ENCODE assay signal across 9 cellular contexts in genomic region chrX:15738686-15739016, GRCh38. TPM values are rescaled to one million over a fixed set of nuclear protein-coding genes. Genes with fewer than 3 reads are reported as not detected.
DNase-seq lines count a peak whose midpoint lies in the region; ATAC-seq and TF ChIP-seq lines count a peak whose summit lies in the region.
"Had no signal": no experiment of that assay in that cellular context is flagged by ENCODE, and none has a peak within 500 bp of the region (broad histone marks: within the 10 kb centered on the region; RNA-seq: fewer than 3 reads in every experiment).

No MANE protein-coding gene starts in this region.

- H3K4me3 Mint-ChIP-seq in activated naive CD8-positive, alpha-beta T cell treated with anti-CD3 and anti-CD28 coated beads, Interleukin-2, amount 50 U/mL, for 24 hours: peak overlapping the region; percentile 81

- peak; percentile 62 for DNase-seq in activated CD8-positive, alpha-beta memory T cell treated with anti-CD3 and anti-CD28 coated beads for 24 hours
- no peak for DNase-seq in activated CD8-positive, alpha-beta memory T cell treated with anti-CD3 and anti-CD28 coated beads, Interleukin-2, amount 50 U/mL, for 4 hours
- no peak for DNase-seq in activated naive CD8-positive, alpha-beta T cell treated with anti-CD3 and anti-CD28 coated beads, Interleukin-2, amount 50 U/mL, for 24 hours
- DNase-seq in kidney epithelial cell (ENCODE audit: low read depth) (no peak), tibial artery (no peak), midbrain (lab: John Stamatoyannopoulos, UW) (no peak), head of caudate nucleus (no peak)
- DNase-seq: COR-L47 had no signal

- H3K36me3 ChIP-seq in kidney epithelial cell (ENCODE audit: control insufficient read depth, insufficient read depth, low read length): no peaks in the 10 kb centered on the region
- H3K36me3 ChIP-seq in tibial artery: peaks cover 0 to 8% (median 7%) of the 10 kb centered on the region in 3 donors

- H3K4me1 ChIP-seq in tibial artery: peaks cover 0 to 15% (median 5%) of the 10 kb centered on the region in 4 donors

- peak overlapping the region; percentile 59 for H3K4me3 ChIP-seq in kidney epithelial cell (ENCODE audit: low read depth, low read length)
- H3K4me3 ChIP-seq in tibial artery: peak overlapping the region; percentile 56 to 67

- H3K4me1 Mint-ChIP-seq in activated naive CD8-positive, alpha-beta T cell treated with anti-CD3 and anti-CD28 coated beads, Interleukin-2, amount 50 U/mL, for 24 hours: peaks cover 45% of the 10 kb centered on the region

- peak overlapping the region; percentile 5 for H3K27ac Mint-ChIP-seq in activated naive CD8-positive, alpha-beta T cell treated with anti-CD3 and anti-CD28 coated beads, Interleukin-2, amount 50 U/mL, for 24 hours

- H3K9me3 ChIP-seq in tibial artery: no peaks in the 10 kb centered on the region

- no peaks in the 10 kb centered on the region for H3K9me3 Mint-ChIP-seq in activated naive CD8-positive, alpha-beta T cell treated with anti-CD3 and anti-CD28 coated beads, Interleukin-2, amount 50 U/mL, for 24 hours

- H3K36me3 Mint-ChIP-seq in activated naive CD8-positive, alpha-beta T cell treated with anti-CD3 and anti-CD28 coated beads, Interleukin-2, amount 50 U/mL, for 24 hours (ENCODE audit: low read depth): peaks cover 5% of the 10 kb centered on the region

- TF ChIP-seq CTCF in kidney epithelial cell (IDR thresholded peaks at IDR 0.05; ENCODE audit: insufficient read depth, low read length, poor library complexity, severe bottlenecking) (no peak), tibial artery (IDR thresholded peaks at IDR 0.05) (no peak)

- intact Hi-C loops in tibial artery (cut with DNase I; ENCODE audit: low total_unique reads): no loop called here
- intact Hi-C loops in head of caudate nucleus (cut with DNase I): no loop called here

- peak; percentile 46 for ATAC-seq in activated naive CD8-positive, alpha-beta T cell treated with anti-CD3 and anti-CD28 coated beads, Interleukin-2, amount 50 U/mL, for 24 hours
- ATAC-seq in HG02763 (IDR thresholded peaks at IDR 0.05; ENCODE audit: unreplicated experiment): no peak

- H3K27me3 ChIP-seq in kidney epithelial cell (ENCODE audit: control insufficient read depth, insufficient read depth, low read length): no peaks in the 10 kb centered on the region
- H3K27me3 ChIP-seq in tibial artery: no peaks in the 10 kb centered on the region

- H3K27me3 Mint-ChIP-seq in activated naive CD8-positive, alpha-beta T cell treated with anti-CD3 and anti-CD28 coated beads, Interleukin-2, amount 50 U/mL, for 24 hours: no peaks in the 10 kb centered on the region

- H3K27ac ChIP-seq in tibial artery: peak overlapping the region; percentile 63 to 67

RNA-seq across cellular contexts. Expression of gene CA5B, which starts 0.6 kb away (rescaled TPM):
- total RNA-seq in kidney epithelial cell: 6.1 and 8.4 TPM in 2 replicates

RNA-seq across cellular contexts. Expression of gene ZRSR2, which starts 51.6 kb away (rescaled TPM):
- total RNA-seq in kidney epithelial cell: 6.0 and 7.1 TPM in 2 replicates
